ENCODE assay signal across 1 cellular context in the genomic region with DNA sequence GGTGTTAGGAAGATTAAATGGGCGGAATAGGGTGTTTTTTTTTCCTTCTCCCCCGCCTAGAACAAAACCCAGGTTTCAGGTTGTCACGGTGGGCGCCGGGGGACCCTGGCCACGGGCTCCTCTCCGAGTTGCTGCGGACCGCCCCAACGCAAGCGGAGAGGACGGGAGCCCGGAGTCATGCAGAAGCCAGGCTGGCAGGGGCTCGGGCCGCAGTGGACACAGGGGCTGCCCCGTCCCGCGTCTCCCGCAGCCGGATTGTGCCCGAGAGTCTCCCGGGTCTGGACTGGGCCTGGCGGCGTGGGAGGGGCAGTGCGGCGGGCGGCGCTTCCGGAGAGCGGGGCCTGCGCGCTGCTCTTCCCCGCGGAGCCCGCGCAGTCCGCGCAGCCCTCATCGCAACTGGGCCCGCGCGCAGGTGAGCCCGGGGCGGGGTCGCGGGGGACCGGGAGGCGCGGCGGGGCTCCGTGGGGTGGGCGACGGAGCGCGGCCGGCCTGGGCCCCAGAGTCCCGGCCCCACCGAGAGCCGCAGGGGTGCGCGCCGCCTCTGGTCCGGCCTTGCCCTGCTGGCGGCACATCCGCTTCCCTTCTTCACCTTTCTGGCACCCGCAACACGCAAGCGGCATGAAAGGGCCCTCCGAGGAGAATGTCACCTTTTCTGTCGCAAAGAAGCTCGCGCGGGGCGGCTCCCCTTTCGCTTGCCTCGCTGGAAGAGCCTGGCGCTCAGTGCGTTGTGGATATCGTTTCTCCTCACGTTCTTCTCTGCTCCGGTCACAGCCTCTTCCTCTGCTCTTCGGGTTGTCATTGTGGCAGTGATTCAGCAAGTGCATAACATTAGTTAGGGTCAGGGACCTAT.
A peak's percentile ranks its signal among the peaks of the same experiment; 100 is the strongest.
TF ChIP-seq lines count a peak whose summit lies in the region.

A gene with protein sequence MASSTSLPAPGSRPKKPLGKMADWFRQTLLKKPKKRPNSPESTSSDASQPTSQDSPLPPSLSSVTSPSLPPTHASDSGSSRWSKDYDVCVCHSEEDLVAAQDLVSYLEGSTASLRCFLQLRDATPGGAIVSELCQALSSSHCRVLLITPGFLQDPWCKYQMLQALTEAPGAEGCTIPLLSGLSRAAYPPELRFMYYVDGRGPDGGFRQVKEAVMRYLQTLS (plus strand): TSS at position 352 of the 850 bp plus-strand sequence. CDS start 7,802 bp downstream, outside the sequence.

TF ChIP-seq in HepG2, 621 proteins besides CTCF, POLR2A, EP300 and RAD21 (continued from another document):
- TF ChIP-seq, protein P1, sequence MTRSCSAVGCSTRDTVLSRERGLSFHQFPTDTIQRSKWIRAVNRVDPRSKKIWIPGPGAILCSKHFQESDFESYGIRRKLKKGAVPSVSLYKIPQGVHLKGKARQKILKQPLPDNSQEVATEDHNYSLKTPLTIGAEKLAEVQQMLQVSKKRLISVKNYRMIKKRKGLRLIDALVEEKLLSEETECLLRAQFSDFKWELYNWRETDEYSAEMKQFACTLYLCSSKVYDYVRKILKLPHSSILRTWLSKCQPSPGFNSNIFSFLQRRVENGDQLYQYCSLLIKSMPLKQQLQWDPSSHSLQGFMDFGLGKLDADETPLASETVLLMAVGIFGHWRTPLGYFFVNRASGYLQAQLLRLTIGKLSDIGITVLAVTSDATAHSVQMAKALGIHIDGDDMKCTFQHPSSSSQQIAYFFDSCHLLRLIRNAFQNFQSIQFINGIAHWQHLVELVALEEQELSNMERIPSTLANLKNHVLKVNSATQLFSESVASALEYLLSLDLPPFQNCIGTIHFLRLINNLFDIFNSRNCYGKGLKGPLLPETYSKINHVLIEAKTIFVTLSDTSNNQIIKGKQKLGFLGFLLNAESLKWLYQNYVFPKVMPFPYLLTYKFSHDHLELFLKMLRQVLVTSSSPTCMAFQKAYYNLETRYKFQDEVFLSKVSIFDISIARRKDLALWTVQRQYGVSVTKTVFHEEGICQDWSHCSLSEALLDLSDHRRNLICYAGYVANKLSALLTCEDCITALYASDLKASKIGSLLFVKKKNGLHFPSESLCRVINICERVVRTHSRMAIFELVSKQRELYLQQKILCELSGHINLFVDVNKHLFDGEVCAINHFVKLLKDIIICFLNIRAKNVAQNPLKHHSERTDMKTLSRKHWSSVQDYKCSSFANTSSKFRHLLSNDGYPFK (CRISPR knock-in tag; IDR thresholded peaks at IDR 0.05; ENCODE audit: borderline replicate concordance): peak; percentile 39; the same call in 1 of the 2 replicates
- TF ChIP-seq HCFC1 (IDR thresholded peaks at IDR 0.05; ENCODE audit: low read depth, low read length) (no peak), ZNF431 (CRISPR knock-in tag; IDR thresholded peaks at IDR 0.05; ENCODE audit: borderline replicate concordance, low read depth) (0 out of 2 replicates have a peak, but pooled peaks have one; percentile 37), POLR2G (IDR thresholded peaks at IDR 0.05; ENCODE audit: low read depth, low read length) (peak; percentile 89), ZSCAN22 (CRISPR knock-in tag; IDR thresholded peaks at IDR 0.05) (no peak), PAX8 (CRISPR knock-in tag; IDR thresholded peaks at IDR 0.05; ENCODE audit: borderline replicate concordance) (no peak), REL (CRISPR knock-in tag; conservative IDR thresholded peaks at IDR 0.05) (peak; percentile 64; the same call in 1 of the 2 replicates), SCMH1 (CRISPR knock-in tag; IDR thresholded peaks at IDR 0.05; ENCODE audit: borderline replicate concordance) (no peak), GFI1 (CRISPR knock-in tag; IDR thresholded peaks at IDR 0.05; ENCODE audit: borderline replicate concordance) (no peak), ZSCAN31 (CRISPR knock-in tag; IDR thresholded peaks at IDR 0.05; ENCODE audit: low read depth) (0 out of 2 replicates have a peak, but pooled peaks have one; percentile 52), ZNF629 (CRISPR knock-in tag; conservative IDR thresholded peaks at IDR 0.05) (no peak; the same call in 1 of the 2 replicates), RBM39 (IDR thresholded peaks at IDR 0.05; ENCODE audit: low read depth, low read length, poor library complexity, severe bottlenecking) (peak; percentile 64), ZNF446 (CRISPR knock-in tag; IDR thresholded peaks at IDR 0.05) (no peak), ZNF20 (CRISPR knock-in tag; IDR thresholded peaks at IDR 0.05) (no peak), ZNF772 (CRISPR knock-in tag; IDR thresholded peaks at IDR 0.05) (no peak)
- TF ChIP-seq, protein P2, sequence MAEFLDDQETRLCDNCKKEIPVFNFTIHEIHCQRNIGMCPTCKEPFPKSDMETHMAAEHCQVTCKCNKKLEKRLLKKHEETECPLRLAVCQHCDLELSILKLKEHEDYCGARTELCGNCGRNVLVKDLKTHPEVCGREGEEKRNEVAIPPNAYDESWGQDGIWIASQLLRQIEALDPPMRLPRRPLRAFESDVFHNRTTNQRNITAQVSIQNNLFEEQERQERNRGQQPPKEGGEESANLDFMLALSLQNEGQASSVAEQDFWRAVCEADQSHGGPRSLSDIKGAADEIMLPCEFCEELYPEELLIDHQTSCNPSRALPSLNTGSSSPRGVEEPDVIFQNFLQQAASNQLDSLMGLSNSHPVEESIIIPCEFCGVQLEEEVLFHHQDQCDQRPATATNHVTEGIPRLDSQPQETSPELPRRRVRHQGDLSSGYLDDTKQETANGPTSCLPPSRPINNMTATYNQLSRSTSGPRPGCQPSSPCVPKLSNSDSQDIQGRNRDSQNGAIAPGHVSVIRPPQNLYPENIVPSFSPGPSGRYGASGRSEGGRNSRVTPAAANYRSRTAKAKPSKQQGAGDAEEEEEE (CRISPR knock-in tag; IDR thresholded peaks at IDR 0.05; ENCODE audit: borderline replicate concordance): no peak
- TF ChIP-seq, protein P3, sequence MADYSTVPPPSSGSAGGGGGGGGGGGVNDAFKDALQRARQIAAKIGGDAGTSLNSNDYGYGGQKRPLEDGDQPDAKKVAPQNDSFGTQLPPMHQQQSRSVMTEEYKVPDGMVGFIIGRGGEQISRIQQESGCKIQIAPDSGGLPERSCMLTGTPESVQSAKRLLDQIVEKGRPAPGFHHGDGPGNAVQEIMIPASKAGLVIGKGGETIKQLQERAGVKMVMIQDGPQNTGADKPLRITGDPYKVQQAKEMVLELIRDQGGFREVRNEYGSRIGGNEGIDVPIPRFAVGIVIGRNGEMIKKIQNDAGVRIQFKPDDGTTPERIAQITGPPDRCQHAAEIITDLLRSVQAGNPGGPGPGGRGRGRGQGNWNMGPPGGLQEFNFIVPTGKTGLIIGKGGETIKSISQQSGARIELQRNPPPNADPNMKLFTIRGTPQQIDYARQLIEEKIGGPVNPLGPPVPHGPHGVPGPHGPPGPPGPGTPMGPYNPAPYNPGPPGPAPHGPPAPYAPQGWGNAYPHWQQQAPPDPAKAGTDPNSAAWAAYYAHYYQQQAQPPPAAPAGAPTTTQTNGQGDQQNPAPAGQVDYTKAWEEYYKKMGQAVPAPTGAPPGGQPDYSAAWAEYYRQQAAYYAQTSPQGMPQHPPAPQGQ (CRISPR knock-in tag; IDR thresholded peaks at IDR 0.05; ENCODE audit: borderline replicate concordance): no peak
- TF ChIP-seq, protein P4, sequence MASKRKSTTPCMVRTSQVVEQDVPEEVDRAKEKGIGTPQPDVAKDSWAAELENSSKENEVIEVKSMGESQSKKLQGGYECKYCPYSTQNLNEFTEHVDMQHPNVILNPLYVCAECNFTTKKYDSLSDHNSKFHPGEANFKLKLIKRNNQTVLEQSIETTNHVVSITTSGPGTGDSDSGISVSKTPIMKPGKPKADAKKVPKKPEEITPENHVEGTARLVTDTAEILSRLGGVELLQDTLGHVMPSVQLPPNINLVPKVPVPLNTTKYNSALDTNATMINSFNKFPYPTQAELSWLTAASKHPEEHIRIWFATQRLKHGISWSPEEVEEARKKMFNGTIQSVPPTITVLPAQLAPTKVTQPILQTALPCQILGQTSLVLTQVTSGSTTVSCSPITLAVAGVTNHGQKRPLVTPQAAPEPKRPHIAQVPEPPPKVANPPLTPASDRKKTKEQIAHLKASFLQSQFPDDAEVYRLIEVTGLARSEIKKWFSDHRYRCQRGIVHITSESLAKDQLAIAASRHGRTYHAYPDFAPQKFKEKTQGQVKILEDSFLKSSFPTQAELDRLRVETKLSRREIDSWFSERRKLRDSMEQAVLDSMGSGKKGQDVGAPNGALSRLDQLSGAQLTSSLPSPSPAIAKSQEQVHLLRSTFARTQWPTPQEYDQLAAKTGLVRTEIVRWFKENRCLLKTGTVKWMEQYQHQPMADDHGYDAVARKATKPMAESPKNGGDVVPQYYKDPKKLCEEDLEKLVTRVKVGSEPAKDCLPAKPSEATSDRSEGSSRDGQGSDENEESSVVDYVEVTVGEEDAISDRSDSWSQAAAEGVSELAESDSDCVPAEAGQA (IDR thresholded peaks at IDR 0.05; ENCODE audit: low read depth): no peak
- TF ChIP-seq, protein P4 (CRISPR knock-in tag; IDR thresholded peaks at IDR 0.05; ENCODE audit: borderline replicate concordance): no peak
- TF ChIP-seq, protein P5, sequence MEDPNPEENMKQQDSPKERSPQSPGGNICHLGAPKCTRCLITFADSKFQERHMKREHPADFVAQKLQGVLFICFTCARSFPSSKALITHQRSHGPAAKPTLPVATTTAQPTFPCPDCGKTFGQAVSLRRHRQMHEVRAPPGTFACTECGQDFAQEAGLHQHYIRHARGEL (CRISPR knock-in tag; IDR thresholded peaks at IDR 0.05): no peak
- TF ChIP-seq, protein P6, sequence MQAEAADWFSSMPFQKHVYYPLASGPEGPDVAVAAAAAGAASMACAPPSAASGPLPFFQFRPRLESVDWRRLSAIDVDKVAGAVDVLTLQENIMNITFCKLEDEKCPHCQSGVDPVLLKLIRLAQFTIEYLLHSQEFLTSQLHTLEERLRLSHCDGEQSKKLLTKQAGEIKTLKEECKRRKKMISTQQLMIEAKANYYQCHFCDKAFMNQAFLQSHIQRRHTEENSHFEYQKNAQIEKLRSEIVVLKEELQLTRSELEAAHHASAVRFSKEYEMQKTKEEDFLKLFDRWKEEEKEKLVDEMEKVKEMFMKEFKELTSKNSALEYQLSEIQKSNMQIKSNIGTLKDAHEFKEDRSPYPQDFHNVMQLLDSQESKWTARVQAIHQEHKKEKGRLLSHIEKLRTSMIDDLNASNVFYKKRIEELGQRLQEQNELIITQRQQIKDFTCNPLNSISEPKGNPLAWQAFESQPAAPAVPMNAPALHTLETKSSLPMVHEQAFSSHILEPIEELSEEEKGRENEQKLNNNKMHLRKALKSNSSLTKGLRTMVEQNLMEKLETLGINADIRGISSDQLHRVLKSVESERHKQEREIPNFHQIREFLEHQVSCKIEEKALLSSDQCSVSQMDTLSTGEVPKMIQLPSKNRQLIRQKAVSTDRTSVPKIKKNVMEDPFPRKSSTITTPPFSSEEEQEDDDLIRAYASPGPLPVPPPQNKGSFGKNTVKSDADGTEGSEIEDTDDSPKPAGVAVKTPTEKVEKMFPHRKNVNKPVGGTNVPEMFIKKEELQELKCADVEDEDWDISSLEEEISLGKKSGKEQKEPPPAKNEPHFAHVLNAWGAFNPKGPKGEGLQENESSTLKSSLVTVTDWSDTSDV (CRISPR knock-in tag; IDR thresholded peaks at IDR 0.05): peak; percentile 58; the same call in 1 of the 2 replicates
